ENCODE assay signal across 29 cellular contexts in the genomic region with DNA sequence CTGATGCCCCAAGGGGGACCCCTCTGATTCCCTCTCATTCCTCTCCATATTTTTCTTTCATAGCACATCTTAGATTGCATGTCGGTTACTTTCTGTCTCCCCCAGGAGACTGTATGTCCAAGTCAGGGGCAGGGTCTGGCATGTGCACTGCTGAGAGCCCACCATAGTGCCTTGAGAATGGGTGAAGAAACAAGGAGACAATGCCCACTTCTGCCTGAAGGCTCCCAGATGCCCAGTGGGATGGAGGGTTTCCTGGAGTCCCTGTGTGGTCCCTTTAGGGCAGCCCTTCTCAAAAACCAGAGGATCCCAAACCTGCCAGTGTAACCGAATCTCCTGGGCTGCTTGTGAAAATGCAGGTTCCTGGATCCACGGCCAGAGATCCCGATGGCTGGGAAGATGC.
"Had no signal": no experiment of that assay in that cellular context is flagged by ENCODE, and none has a peak within 500 bp of the region (broad histone marks: within the 10 kb centered on the region; RNA-seq: fewer than 3 reads in every experiment).

No MANE protein-coding gene starts in this region.

- H3K27ac ChIP-seq: PC-9, RWPE1 had no signal

- H3K4me1 Mint-ChIP-seq: activated CD4-positive, alpha-beta T cell treated with anti-CD3 and anti-CD28 coated beads for 36 hours; activated CD4-positive, alpha-beta T cell treated with anti-CD3 and anti-CD28 coated beads, Interleukin-2, amount 10 ng/mL, durations not matched to agents 7 days and 5 days; brain had no signal

- ATAC-seq: activated CD4-positive, alpha-beta T cell treated with anti-CD3 and anti-CD28 coated beads for 36 hours; activated CD4-positive, CD25-positive, alpha-beta regulatory T cell treated with anti-CD3 and anti-CD28 coated beads, Interleukin-2, amount 50 U/mL, for 24 hours; activated CD8-positive, alpha-beta T cell treated with anti-CD3 and anti-CD28 coated beads, Interleukin-2, amount 10 ng/mL, durations not matched to agents 7 days and 5 days; activated naive CD4-positive, alpha-beta T cell treated with anti-CD3 and anti-CD28 coated beads, Interleukin-2, amount 50 U/mL, for 72 hours; WTC11 had no signal

- H3K4me2 ChIP-seq: PC-9 had no signal

- H3K4me3 Mint-ChIP-seq: activated CD4-positive, alpha-beta T cell treated with anti-CD3 and anti-CD28 coated beads for 36 hours; activated CD4-positive, alpha-beta T cell treated with anti-CD3 and anti-CD28 coated beads, Interleukin-2, amount 10 ng/mL, durations not matched to agents 7 days and 5 days; activated CD8-positive, alpha-beta T cell treated with anti-CD3 and anti-CD28 coated beads, Interleukin-2, amount 10 ng/mL, durations not matched to agents 7 days and 5 days; activated naive CD4-positive, alpha-beta T cell treated with anti-CD3 and anti-CD28 coated beads for 36 hours; activated T-cell treated with anti-CD3 and anti-CD28 coated beads, Interleukin-2, amount 50 U/mL, for 24 hours; brain; T-helper 1 cell treated with Interleukin-12 subunit alpha and Interleukin-12 subunit beta and Interleukin-4 antibody, amounts not matched to agents 30 μg/mL and 1 μg/mL, for 36 hours; T-helper 2 cell treated with Interferon-gamma antibody and Interleukin-4, amounts not matched to agents 5 μg/mL and 100 μg/mL, for 36 hours; WTC11 had no signal

- H3K27me3 Mint-ChIP-seq: activated CD4-positive, alpha-beta T cell treated with anti-CD3 and anti-CD28 coated beads, Interleukin-2, amount 10 ng/mL, durations not matched to agents 7 days and 5 days had no signal

- H3K9me3 Mint-ChIP-seq: activated CD4-positive, alpha-beta T cell treated with anti-CD3 and anti-CD28 coated beads, Interleukin-2, amount 10 ng/mL, durations not matched to agents 7 days and 5 days; activated naive CD4-positive, alpha-beta T cell treated with anti-CD3 and anti-CD28 coated beads for 36 hours; activated naive CD4-positive, alpha-beta T cell treated with anti-CD3 and anti-CD28 coated beads, Interleukin-2, amount 50 U/mL, for 72 hours; activated T-cell treated with anti-CD3 and anti-CD28 coated beads, Interleukin-2, amount 50 U/mL, for 24 hours; activated T-helper 2 cell treated with anti-CD3 and anti-CD28 coated beads, Interferon-gamma antibody, Interleukin-2, Interleukin-4, amounts not matched to agents 10 μg/mL and 5 μg/mL and 100 μg/mL, durations not matched to agents 14 hours and 24 hours and 36 hours; T-helper 1 cell treated with Interleukin-12 subunit alpha and Interleukin-12 subunit beta and Interleukin-4 antibody, amounts not matched to agents 30 μg/mL and 1 μg/mL, for 36 hours; T-helper 2 cell treated with Interferon-gamma antibody and Interleukin-4, amounts not matched to agents 5 μg/mL and 100 μg/mL, for 36 hours; WTC11 had no signal

- DNase-seq: activated CD4-positive, alpha-beta T cell treated with anti-CD3 and anti-CD28 coated beads for 36 hours; activated CD4-positive, alpha-beta T cell treated with anti-CD3 and anti-CD28 coated beads, Interleukin-2, amount 10 ng/mL, durations not matched to agents 7 days and 5 days; activated CD4-positive, alpha-beta T cell treated with anti-CD3 and anti-CD28 coated beads, Interleukin-2, amount 50 U/mL, for 48 hours; activated CD8-positive, alpha-beta T cell treated with anti-CD3 and anti-CD28 coated beads, Interleukin-2, amount 10 ng/mL, durations not matched to agents 7 days and 5 days; activated gamma-delta T cell treated with Interleukin-2 at 50 U/mL for 16 hours; activated naive CD4-positive, alpha-beta T cell treated with anti-CD3 and anti-CD28 coated beads for 36 hours; activated T-cell treated with anti-CD3 and anti-CD28 coated beads, Interleukin-2, amount 50 U/mL, for 24 hours; anterior cingulate cortex; caudate nucleus; Karpas-422; KBM-7; NCI-H1048; NCI-H1105 treated with DMSO at 0.1 percent for 48 hours; NCI-H1436; NCI-H1694; NCI-H1930; NCI-H2081 treated with DMSO at 0.1 percent for 48 hours; NCI-H524 treated with DMSO at 0.1 percent for 48 hours; NCI-H748 treated with DMSO at 0.1 percent for 48 hours; PC-9; Right ventricle myocardium superior had no signal

- H2AFZ ChIP-seq: PC-9 had no signal

- H3K27ac Mint-ChIP-seq: activated CD4-positive, alpha-beta T cell treated with anti-CD3 and anti-CD28 coated beads for 36 hours; activated CD4-positive, alpha-beta T cell treated with anti-CD3 and anti-CD28 coated beads, Interleukin-2, amount 10 ng/mL, durations not matched to agents 7 days and 5 days; activated CD8-positive, alpha-beta T cell treated with anti-CD3 and anti-CD28 coated beads, Interleukin-2, amount 10 ng/mL, durations not matched to agents 7 days and 5 days; activated naive CD4-positive, alpha-beta T cell treated with anti-CD3 and anti-CD28 coated beads for 36 hours; activated naive CD4-positive, alpha-beta T cell treated with anti-CD3 and anti-CD28 coated beads, Interleukin-2, amount 50 U/mL, for 72 hours; activated T-cell treated with anti-CD3 and anti-CD28 coated beads, Interleukin-2, amount 50 U/mL, for 24 hours; activated T-helper 2 cell treated with anti-CD3 and anti-CD28 coated beads, Interferon-gamma antibody, Interleukin-2, Interleukin-4, amounts not matched to agents 10 μg/mL and 5 μg/mL and 100 μg/mL, durations not matched to agents 14 hours and 24 hours and 36 hours; T-helper 1 cell treated with Interleukin-12 subunit alpha and Interleukin-12 subunit beta and Interleukin-4 antibody, amounts not matched to agents 30 μg/mL and 1 μg/mL, for 36 hours; T-helper 2 cell treated with Interferon-gamma antibody and Interleukin-4, amounts not matched to agents 5 μg/mL and 100 μg/mL, for 36 hours; WTC11 had no signal

- H3K4me3 ChIP-seq: PC-9 had no signal

- H3K36me3 Mint-ChIP-seq: activated naive CD4-positive, alpha-beta T cell treated with anti-CD3 and anti-CD28 coated beads, Interleukin-2, amount 50 U/mL, for 72 hours; brain; WTC11 had no signal
